ENCODE assay signal across 8 cellular contexts in the genomic region with DNA sequence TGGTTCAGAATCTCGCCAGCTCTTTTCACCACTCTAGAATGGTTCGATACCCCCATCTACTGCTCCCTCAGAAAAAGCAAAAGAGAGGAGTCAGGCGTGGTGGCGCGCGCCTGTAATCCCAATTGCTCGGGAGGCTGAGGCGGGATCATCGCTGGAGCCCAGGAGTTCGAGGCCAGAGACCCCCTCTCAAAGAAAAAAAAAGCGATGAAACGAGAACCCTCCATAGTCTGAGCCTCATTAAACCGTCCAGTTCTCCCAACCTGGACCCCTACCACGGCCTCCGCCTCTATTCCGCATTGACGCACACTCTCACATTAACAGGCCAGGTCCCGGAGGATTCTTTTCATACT. TPM values are rescaled to one million over a fixed set of nuclear protein-coding genes. Genes with fewer than 3 reads are reported as not detected.
A peak's percentile ranks its signal among the peaks of the same experiment; 100 is the strongest.
DNase-seq lines count a peak whose midpoint lies in the region; ATAC-seq and TF ChIP-seq lines count a peak whose summit lies in the region.

No MANE protein-coding gene starts in this region.

- no peaks in the 10 kb centered on the region for H3K27me3 Mint-ChIP-seq in glutamatergic neuron (ENCODE audit: unreplicated experiment)

- DNase-seq in HAP-1 (ENCODE audit: low spot score in 2 of 2) (no peak), WERI-Rb-1 (no peak), glutamatergic neuron (no peak), foreskin melanocyte (no peak)

- peak overlapping the region; percentile 30; the same call in 1 of the 2 replicates for H3K27ac ChIP-seq in WERI-Rb-1

- in situ Hi-C loops in HAP-1 (cut with MboI; ENCODE audit: low sequenced_read_pairs), result loop anchor here (5.0 kb wide), 1 partner anchor 88 kb away; a partner anchor contains a TSS

- peaks cover 5% of the 10 kb centered on the region for H3K9me3 Mint-ChIP-seq in glutamatergic neuron (ENCODE audit: unreplicated experiment)

- no peaks in the 10 kb centered on the region for H3K4me1 Mint-ChIP-seq in glutamatergic neuron (ENCODE audit: low read depth, unreplicated experiment)

- H3K9me3 ChIP-seq in HAP-1 (no peaks in the 10 kb centered on the region), WERI-Rb-1 (ENCODE audit: severe bottlenecking) (no peaks in the 10 kb centered on the region), skeletal muscle satellite cell (replicated peaks; ENCODE audit: low read length) (no peaks in the 10 kb centered on the region)

- H3K4me2 ChIP-seq in skeletal muscle satellite cell (ENCODE audit: low read length), result peak overlapping the region; percentile 81

- H3K27me3 ChIP-seq in HAP-1 (ENCODE audit: low read depth) (no peaks in the 10 kb centered on the region), WERI-Rb-1 (ENCODE audit: insufficient read depth, low read depth, severe bottlenecking) (no peaks in the 10 kb centered on the region), skeletal muscle satellite cell (ENCODE audit: control insufficient read depth, insufficient read depth, low read length) (no peaks in the 10 kb centered on the region)

- no peak for TF ChIP-seq CTCF in WERI-Rb-1 (IDR thresholded peaks at IDR 0.05; ENCODE audit: low read depth, low read length)
- no peak for TF ChIP-seq CTCF in glutamatergic neuron (IDR thresholded peaks at IDR 0.05; ENCODE audit: partially characterized antibody, unreplicated experiment)

- peak overlapping the region; percentile 89 for H3K27ac Mint-ChIP-seq in glutamatergic neuron (ENCODE audit: unreplicated experiment)

- H3K4me3 ChIP-seq in HAP-1 (peak overlapping the region; percentile 79), WERI-Rb-1 (ENCODE audit: low read depth, low read length) (peak overlapping the region; percentile 49), skeletal muscle satellite cell (ENCODE audit: low read length) (peak overlapping the region; percentile 91)

- peak overlapping the region; percentile 94 for H3K4me3 Mint-ChIP-seq in glutamatergic neuron (ENCODE audit: unreplicated experiment)

- ATAC-seq in activated CD4-positive, CD25-positive, alpha-beta regulatory T cell treated with anti-CD3 and anti-CD28 coated beads, Interleukin-2, amount 50 U/mL, for 24 hours, result no peak
- ATAC-seq in HG03108 (IDR thresholded peaks at IDR 0.05; ENCODE audit: unreplicated experiment) (no peak), GM18502 (IDR thresholded peaks at IDR 0.05; ENCODE audit: poor library complexity, unreplicated experiment) (no peak)

- H3K36me3 ChIP-seq in HAP-1 (replicated peaks), result no peaks in the 10 kb centered on the region
- no peaks in the 10 kb centered on the region; the same call in 1 of the 2 replicates for H3K36me3 ChIP-seq in WERI-Rb-1
- H3K36me3 ChIP-seq in skeletal muscle satellite cell (ENCODE audit: insufficient read depth, low read length), result no peaks in the 10 kb centered on the region

- H3K9ac ChIP-seq in skeletal muscle satellite cell (ENCODE audit: low read depth, low read length), result peak overlapping the region; percentile 94

- peaks cover 11% of the 10 kb centered on the region for H3K4me1 ChIP-seq in HAP-1
- peaks cover 22% of the 10 kb centered on the region for H3K4me1 ChIP-seq in skeletal muscle satellite cell (ENCODE audit: control insufficient read depth, insufficient read depth, low read length)

- H3K36me3 Mint-ChIP-seq in glutamatergic neuron (ENCODE audit: unreplicated experiment), result no peaks in the 10 kb centered on the region

RNA-seq across cellular contexts. Expression of a gene that starts 0.4 kb away (rescaled TPM):
- 4.6 TPM for total RNA-seq in glutamatergic neuron (ENCODE audit: unreplicated experiment)
- 11.8 and 17.0 TPM in 2 replicates for total RNA-seq in skeletal muscle satellite cell (2012; rRNA removed)

RNA-seq across cellular contexts. Expression of a gene that starts 0.6 kb away (rescaled TPM):
- 4.5 TPM for total RNA-seq in glutamatergic neuron (ENCODE audit: unreplicated experiment)
- 7.6 and 8.4 TPM in 2 replicates for total RNA-seq in skeletal muscle satellite cell (2012; rRNA removed)

RNA-seq across cellular contexts. Expression of a gene that starts 51.5 kb away (rescaled TPM):
- 35.3 TPM for total RNA-seq in glutamatergic neuron (ENCODE audit: unreplicated experiment)
- total RNA-seq in skeletal muscle satellite cell (2012; rRNA removed), result 19.7 and 22.8 TPM in 2 replicates
